Comparison of ENCODE assay signal across 8 cellular contexts in the genomic region with DNA sequence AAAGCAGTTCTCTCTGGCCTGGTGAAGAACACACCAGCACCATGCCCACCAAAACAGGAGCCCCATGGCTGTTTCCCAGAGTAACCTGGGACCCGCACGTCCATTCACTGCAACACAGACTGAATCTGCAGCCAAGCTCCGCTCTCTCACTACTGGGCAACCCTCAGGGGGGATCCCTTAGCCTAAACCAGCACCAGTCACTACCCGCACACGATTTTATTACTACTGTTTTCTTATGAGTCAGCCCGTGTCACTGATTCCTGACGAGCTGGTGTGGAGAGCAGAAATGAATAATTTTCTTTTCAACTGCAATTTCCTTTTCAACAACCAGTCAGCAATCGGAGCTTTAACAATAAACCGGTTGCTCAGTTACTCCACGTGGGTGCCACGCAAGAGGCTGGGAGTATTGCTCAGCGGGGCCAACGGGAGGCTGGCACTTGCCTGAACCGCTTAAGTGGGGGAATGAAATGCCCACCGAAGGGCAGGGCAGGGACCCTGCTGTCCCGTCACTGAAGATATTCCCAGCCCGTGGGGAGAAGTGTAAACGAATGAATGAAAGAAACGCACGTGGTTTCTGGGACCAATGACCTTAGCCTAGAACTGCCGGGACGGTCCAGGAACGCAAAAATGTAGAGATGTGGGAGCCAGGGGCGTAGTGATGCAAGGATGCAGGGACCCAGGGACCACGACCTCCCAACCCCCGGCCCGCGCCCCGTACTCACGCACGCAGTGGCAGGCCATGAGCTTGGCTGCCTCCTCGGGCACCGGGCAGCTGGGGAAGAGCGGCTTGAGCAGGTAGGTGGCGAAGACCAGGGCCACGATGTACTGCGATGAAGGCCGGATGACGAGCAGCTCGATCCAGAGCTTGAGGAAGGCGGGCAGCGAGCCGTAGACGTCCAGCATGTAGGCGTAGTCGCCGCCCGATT. TPM values are rescaled to one million over a fixed set of nuclear protein-coding genes. Genes with fewer than 3 reads are reported as not detected.
DNase-seq lines count a peak whose midpoint lies in the region; ATAC-seq, FAIRE-seq and TF ChIP-seq lines count a peak whose summit lies in the region.
"Not testable (repeated sequence)": the region's sequence is repeated elsewhere in the genome, so short reads cannot be mapped to it uniquely, and the experiment has no call there.

No MANE protein-coding gene starts in this region.

- H3K4me3 Mint-ChIP-seq in WTC11, result peak overlapping the region; percentile 79

- not testable (repeated sequence) for H3K36me3 Mint-ChIP-seq in WTC11

- CTCF ChIA-PET in HEK293T (lab: Yijun Ruan, JAX), result not testable (repeated sequence)
- CTCF ChIA-PET in WTC11 (lab: Charles Lee), result interaction anchor here (0.7 kb wide), 3 partner anchors 10 to 548 kb away, joined by 3 to 4 read pairs (median 3); no protein-coding TSS in a partner anchor

- H3K27me3 ChIP-seq in Karpas-422 (ENCODE audit: low read length); bronchial epithelial cell (ENCODE audit: control insufficient read depth, insufficient read depth, low read length); hepatocyte; neuron (ENCODE audit: insufficient read depth, low read length); tibial artery: not testable (repeated sequence)

- not testable (repeated sequence) for H3K27ac Mint-ChIP-seq in WTC11

- not testable (repeated sequence) for H3K9me3 Mint-ChIP-seq in WTC11

- H3K27me3 Mint-ChIP-seq in WTC11 (ENCODE audit: low read depth), result peaks cover 33% of the 10 kb centered on the region

- H3K36me3 ChIP-seq in Karpas-422 (ENCODE audit: insufficient read depth, low read length); bronchial epithelial cell (ENCODE audit: control insufficient read depth, insufficient read depth, low read length); hepatocyte (replicated peaks; ENCODE audit: insufficient read depth, low read depth); neuron (ENCODE audit: insufficient read depth, low read length); tibial artery: not testable (repeated sequence)

- POLR2A ChIA-PET in HEK293T (lab: Yijun Ruan, JAX), result not testable (repeated sequence)
- POLR2A ChIA-PET in WTC11 (lab: Charles Lee), result interaction anchor here (1.3 kb wide), 1 partner anchor 67 kb away, joined by 7 read pairs; the partner anchor contains the start of gene QPRT

- not testable (repeated sequence) for ATAC-seq in WTC11

- peaks cover 36% of the 10 kb centered on the region for H3K79me2 ChIP-seq in Karpas-422 (ENCODE audit: low read length)
- not testable (repeated sequence) for H3K79me2 ChIP-seq in hepatocyte

- H4K20me1 ChIP-seq in Karpas-422 (ENCODE audit: insufficient read depth, low read depth, low read length); hepatocyte (ENCODE audit: insufficient read depth, poor library complexity, severe bottlenecking): not testable (repeated sequence)

- H3K4me2 ChIP-seq in Karpas-422 (ENCODE audit: low read depth, low read length, poor library complexity, severe bottlenecking) (peak overlapping the region; percentile 76), hepatocyte (peak overlapping the region; percentile 91)

- not testable (repeated sequence) for FAIRE-seq in bronchial epithelial cell (lab: Jason Lieb, UNC)

- H3K4me1 ChIP-seq in Karpas-422 (ENCODE audit: low read length) (peaks cover 15% of the 10 kb centered on the region), neuron (ENCODE audit: insufficient read depth, low read length) (peaks cover 14% of the 10 kb centered on the region), tibial artery (peaks cover 0 to 12% (median 8%) of the 10 kb centered on the region in 4 donors)
- H3K4me1 ChIP-seq in hepatocyte (ENCODE audit: insufficient read depth), result not testable (repeated sequence)

- not testable (repeated sequence) for H2AFZ ChIP-seq in Karpas-422 (ENCODE audit: low read length)
- H2AFZ ChIP-seq in hepatocyte (peak overlapping the region; percentile 63), neuron (ENCODE audit: low read depth, low read length) (peak overlapping the region; percentile 26)

- H3K9me3 ChIP-seq in Karpas-422 (ENCODE audit: low read length); hepatocyte (ENCODE audit: low read depth); neuron (ENCODE audit: low read length); tibial artery: not testable (repeated sequence)

- H3K27ac ChIP-seq in Karpas-422 (ENCODE audit: low read length) (peak overlapping the region; percentile 76; the same call in 1 of the 2 replicates), hepatocyte (peak overlapping the region; percentile 70), tibial artery (peak overlapping the region in 1 of 2 donors; percentile 18)

- H3K9me2 ChIP-seq in Karpas-422 (replicated peaks; ENCODE audit: insufficient read depth, low read length); hepatocyte (replicated peaks; ENCODE audit: insufficient read depth): not testable (repeated sequence)

- not testable (repeated sequence) for DNase-seq in HEK293T (ENCODE audit: extremely low spot score); WTC11 (ENCODE audit: low spot score); hepatocyte (ENCODE audit: low spot score)
- DNase-seq in Karpas-422 (peak; percentile 59), bronchial epithelial cell (ENCODE audit: low read depth) (peak; percentile 5), tibial artery (peak in 1 of 2 donors; percentile 58)

- 4% methylated on average over 36 of the region's 48 CpGs for whole genome bisulfite sequencing in hepatocyte (ENCODE audit: low lambda C conversion rate, missing lambda C conversion rate)

- peak overlapping the region; percentile 86 for H3K4me3 ChIP-seq in GM12875 (ENCODE audit: low read depth, low read length)
- H3K4me3 ChIP-seq in Karpas-422 (ENCODE audit: low read length), result peak overlapping the region; percentile 82
- peak overlapping the region; percentile 82 for H3K4me3 ChIP-seq in bronchial epithelial cell (ENCODE audit: low read depth, low read length)
- peak overlapping the region; percentile 42 for H3K4me3 ChIP-seq in hepatocyte
- H3K4me3 ChIP-seq in neuron (ENCODE audit: low read length), result peak overlapping the region; percentile 82
- peak overlapping the region; percentile 50 to 64 for H3K4me3 ChIP-seq in tibial artery

- H3K9ac ChIP-seq in Karpas-422 (ENCODE audit: low read length), result peak overlapping the region; percentile 88

- intact Hi-C loops in tibial artery (cut with DNase I; ENCODE audit: low total_unique reads), result not testable (repeated sequence)

- peaks cover 35% of the 10 kb centered on the region for H3K4me1 Mint-ChIP-seq in WTC11

- TF ChIP-seq CTCF in GM12875 (IDR thresholded peaks at IDR 0.05; ENCODE audit: borderline replicate concordance, insufficient read depth, low read depth, low read length); WTC11 (IDR thresholded peaks at IDR 0.05); bronchial epithelial cell (IDR thresholded peaks at IDR 0.05; ENCODE audit: insufficient read depth, low read length, severe bottlenecking); hepatocyte (IDR thresholded peaks at IDR 0.05; ENCODE audit: poor library complexity); tibial artery (IDR thresholded peaks at IDR 0.05): not testable (repeated sequence)

TF ChIP-seq in HEK293T, 16 proteins besides CTCF, POLR2A, EP300 and RAD21:
- peak; percentile 32; the same call in 1 of the 2 replicates for TF ChIP-seq L3MBTL2 (conservative IDR thresholded peaks at IDR 0.05)
TF ChIP-seq in HEK293T: peak in this region for 1; not testable (repeated sequence) for 15.

TF ChIP-seq in WTC11, 78 proteins besides CTCF, POLR2A, EP300 and RAD21:
- TF ChIP-seq MAX (CRISPR knock-in tag; IDR thresholded peaks at IDR 0.05), result 0 out of 2 replicates have a peak, but pooled peaks have one; percentile 29
- TF ChIP-seq TEAD4 (CRISPR knock-in tag; IDR thresholded peaks at IDR 0.05), result 0 out of 2 replicates have a peak, but pooled peaks have one; percentile 0

RNA-seq across cellular contexts. Expression of gene SPN, which starts 50.4 kb away (rescaled TPM):
- 0.63 and 1.0 TPM in 2 replicates for total RNA-seq in Karpas-422 (2014; rRNA removed; shearing (Covaris generic); ENCODE audit: low replicate concordance)
- total RNA-seq in WTC11 (2021) (2.3 to 2.4 TPM (median 2.3 TPM) in 3 replicates), bronchial epithelial cell (not detected in 2 replicates), hepatocyte (0.03 and 0.08 TPM in 2 replicates)
- polyA plus RNA-seq in hepatocyte, result 0.05 and 0.57 TPM in 2 replicates
